29 cellular contexts compared by ENCODE assay signal in the genomic region with DNA sequence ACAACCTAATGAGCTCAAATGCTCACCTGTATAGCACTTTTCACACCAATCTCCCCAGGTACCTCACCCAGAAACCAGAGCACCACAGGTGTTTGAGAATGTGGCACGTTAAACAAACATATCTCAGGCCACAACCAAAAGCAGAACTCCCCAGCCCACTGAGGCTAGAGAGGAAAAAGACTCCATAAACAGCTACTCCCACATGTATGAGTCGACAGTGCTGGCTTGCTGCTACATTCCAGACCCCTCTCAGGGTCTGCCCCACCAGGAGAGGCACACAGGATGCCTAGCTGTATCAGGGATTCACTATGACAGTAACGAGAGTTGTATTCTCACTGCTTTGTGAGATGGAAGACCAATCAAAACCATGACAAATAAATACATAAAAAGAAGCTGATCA.
"Had no signal": no experiment of that assay in that cellular context is flagged by ENCODE, and none has a peak within 500 bp of the region (broad histone marks: within the 10 kb centered on the region; RNA-seq: fewer than 3 reads in every experiment).

No MANE protein-coding gene starts in this region.

- H3K9me2 ChIP-seq: SK-N-SH had no signal

- H3K4me3 ChIP-seq: Peyer's patch, SJSA1 had no signal

- H3K4me1 Mint-ChIP-seq: activated B cell treated with CpG ODN at 0.5 μM for 24 hours; activated naive CD4-positive, alpha-beta T cell treated with anti-CD3 and anti-CD28 coated beads, Interleukin-2, amount 10 ng/mL, durations not matched to agents 7 days and 5 days; activated naive CD8-positive, alpha-beta T cell treated with anti-CD3 and anti-CD28 coated beads, Interleukin-2, amount 50 U/mL, for 24 hours had no signal

- H3K27me3 ChIP-seq: Peyer's patch, SJSA1 had no signal

- ATAC-seq: activated naive CD8-positive, alpha-beta T cell treated with anti-CD3 and anti-CD28 coated beads, Interleukin-2, amount 50 U/mL, for 24 hours; activated T-cell treated with anti-CD3 and anti-CD28 coated beads, Interleukin-2, amount 50 U/mL, for 4 hours; PC-3 had no signal

- H3K27me3 Mint-ChIP-seq: activated B cell treated with CpG ODN at 0.5 μM for 24 hours; activated CD4-positive, alpha-beta memory T cell treated with anti-CD3 and anti-CD28 coated beads for 36 hours; activated naive CD4-positive, alpha-beta T cell treated with anti-CD3 and anti-CD28 coated beads, Interleukin-2, amount 10 ng/mL, durations not matched to agents 7 days and 5 days; activated naive CD8-positive, alpha-beta T cell; activated naive CD8-positive, alpha-beta T cell treated with anti-CD3 and anti-CD28 coated beads, Interleukin-2, amount 50 U/mL, for 24 hours; brain had no signal

- H3K4me1 ChIP-seq: Peyer's patch, SJSA1 had no signal

- H3K4me2 ChIP-seq: SK-N-SH had no signal

- H3K9me3 Mint-ChIP-seq: activated B cell treated with CpG ODN at 0.5 μM for 24 hours; activated CD4-positive, alpha-beta memory T cell treated with anti-CD3 and anti-CD28 coated beads for 36 hours; activated naive CD4-positive, alpha-beta T cell treated with anti-CD3 and anti-CD28 coated beads, Interleukin-2, amount 10 ng/mL, durations not matched to agents 7 days and 5 days; activated naive CD8-positive, alpha-beta T cell treated with anti-CD3 and anti-CD28 coated beads, Interleukin-2, amount 50 U/mL, for 24 hours; activated T-cell treated with anti-CD3 and anti-CD28 coated beads, Interleukin-2, amount 50 U/mL, for 4 hours; activated T-helper 1 cell treated with anti-CD3 and anti-CD28 coated beads, Interleukin-12 subunit alpha, Interleukin-12 subunit beta, Interleukin-2, Interleukin-4 antibody, amounts not matched to agents 30 ng/mL and 10 ng/mL and 1 ng/mL, durations not matched to agents 14 hours and 24 hours and 36 hours; brain; T-helper 1 cell treated with Interleukin-12 subunit alpha and Interleukin-12 subunit beta and Interleukin-4 antibody, amounts not matched to agents 30 μg/mL and 1 μg/mL, for 36 hours; T-helper 2 cell treated with Interferon-gamma antibody and Interleukin-4, amounts not matched to agents 5 μg/mL and 100 μg/mL, for 36 hours had no signal

- H3K9me3 ChIP-seq: Peyer's patch, SJSA1, SK-N-SH had no signal

- H3K27ac Mint-ChIP-seq: activated B cell treated with CpG ODN at 0.5 μM for 24 hours; activated CD4-positive, alpha-beta memory T cell treated with anti-CD3 and anti-CD28 coated beads for 36 hours; activated naive CD4-positive, alpha-beta T cell treated with anti-CD3 and anti-CD28 coated beads, Interleukin-2, amount 10 ng/mL, durations not matched to agents 7 days and 5 days; activated naive CD8-positive, alpha-beta T cell; activated naive CD8-positive, alpha-beta T cell treated with anti-CD3 and anti-CD28 coated beads, Interleukin-2, amount 50 U/mL, for 24 hours; activated T-helper 1 cell treated with anti-CD3 and anti-CD28 coated beads, Interleukin-12 subunit alpha, Interleukin-12 subunit beta, Interleukin-2, Interleukin-4 antibody, amounts not matched to agents 30 ng/mL and 10 ng/mL and 1 ng/mL, durations not matched to agents 14 hours and 24 hours and 36 hours; brain; T-helper 1 cell treated with Interleukin-12 subunit alpha and Interleukin-12 subunit beta and Interleukin-4 antibody, amounts not matched to agents 30 μg/mL and 1 μg/mL, for 36 hours; T-helper 2 cell treated with Interferon-gamma antibody and Interleukin-4, amounts not matched to agents 5 μg/mL and 100 μg/mL, for 36 hours had no signal

- H3K36me3 Mint-ChIP-seq: activated CD4-positive, alpha-beta memory T cell treated with anti-CD3 and anti-CD28 coated beads for 36 hours; activated naive CD4-positive, alpha-beta T cell treated with anti-CD3 and anti-CD28 coated beads, Interleukin-2, amount 10 ng/mL, durations not matched to agents 7 days and 5 days; activated naive CD8-positive, alpha-beta T cell; brain had no signal

- DNase-seq: activated B cell treated with CpG ODN at 0.5 μM for 24 hours; activated CD4-positive, alpha-beta memory T cell treated with anti-CD3 and anti-CD28 coated beads for 36 hours; activated CD4-positive, alpha-beta T cell treated with anti-CD3 and anti-CD28 coated beads for 4 hours; activated CD4-positive, alpha-beta T cell treated with anti-CD3 and anti-CD28 coated beads, Interleukin-2, amount 50 U/mL, for 1 hour; activated CD4-positive, CD25-positive, alpha-beta regulatory T cell treated with anti-CD3 and anti-CD28 coated beads, Interleukin-2, amount 50 U/mL, for 72 hours; activated CD8-positive, alpha-beta memory T cell treated with anti-CD3 and anti-CD28 coated beads, Interleukin-2, amount 50 U/mL, for 4 hours; activated naive CD4-positive, alpha-beta T cell treated with anti-CD3 and anti-CD28 coated beads, Interleukin-2, amount 10 ng/mL, durations not matched to agents 7 days and 5 days; activated naive CD8-positive, alpha-beta T cell treated with anti-CD3 and anti-CD28 coated beads, Interleukin-2, amount 50 U/mL, for 24 hours; activated T-cell treated with anti-CD3 and anti-CD28 coated beads for 4 hours; activated T-cell treated with anti-CD3 and anti-CD28 coated beads, Interleukin-2, amount 50 U/mL, for 4 hours; NCI-H1105 treated with DMSO at 0.1 percent for 48 hours; NCI-H1436 treated with DMSO at 0.1 percent for 48 hours; NCI-H1694 treated with DMSO at 0.1 percent for 48 hours; NCI-H2029; NCI-H345; NCI-H524 treated with DMSO at 0.1 percent for 48 hours; NCI-H748 treated with DMSO at 0.1 percent for 48 hours; NK-92 treated with Interleukin-12 subunit alpha and Interleukin-12 subunit beta, amount 100 ng/mL, for 24 hours; PC-3; Peyer's patch; RPMI8226; SHP77 treated with DMSO at 0.1 percent for 48 hours; SK-N-SH had no signal

- H3K36me3 ChIP-seq: Peyer's patch, SJSA1 had no signal

- H3K27ac ChIP-seq: Peyer's patch, SJSA1 had no signal

- H3K4me3 Mint-ChIP-seq: activated B cell treated with CpG ODN at 0.5 μM for 24 hours; activated CD4-positive, alpha-beta memory T cell treated with anti-CD3 and anti-CD28 coated beads for 36 hours; activated naive CD4-positive, alpha-beta T cell treated with anti-CD3 and anti-CD28 coated beads, Interleukin-2, amount 10 ng/mL, durations not matched to agents 7 days and 5 days; activated naive CD8-positive, alpha-beta T cell; activated naive CD8-positive, alpha-beta T cell treated with anti-CD3 and anti-CD28 coated beads, Interleukin-2, amount 50 U/mL, for 24 hours; activated T-cell treated with anti-CD3 and anti-CD28 coated beads, Interleukin-2, amount 50 U/mL, for 4 hours; activated T-helper 1 cell treated with anti-CD3 and anti-CD28 coated beads, Interleukin-12 subunit alpha, Interleukin-12 subunit beta, Interleukin-2, Interleukin-4 antibody, amounts not matched to agents 30 ng/mL and 10 ng/mL and 1 ng/mL, durations not matched to agents 14 hours and 24 hours and 36 hours; brain; T-helper 1 cell treated with Interleukin-12 subunit alpha and Interleukin-12 subunit beta and Interleukin-4 antibody, amounts not matched to agents 30 μg/mL and 1 μg/mL, for 36 hours; T-helper 2 cell treated with Interferon-gamma antibody and Interleukin-4, amounts not matched to agents 5 μg/mL and 100 μg/mL, for 36 hours had no signal
